Comparison of ENCODE assay signal across 1 cellular context in the genomic region with DNA sequence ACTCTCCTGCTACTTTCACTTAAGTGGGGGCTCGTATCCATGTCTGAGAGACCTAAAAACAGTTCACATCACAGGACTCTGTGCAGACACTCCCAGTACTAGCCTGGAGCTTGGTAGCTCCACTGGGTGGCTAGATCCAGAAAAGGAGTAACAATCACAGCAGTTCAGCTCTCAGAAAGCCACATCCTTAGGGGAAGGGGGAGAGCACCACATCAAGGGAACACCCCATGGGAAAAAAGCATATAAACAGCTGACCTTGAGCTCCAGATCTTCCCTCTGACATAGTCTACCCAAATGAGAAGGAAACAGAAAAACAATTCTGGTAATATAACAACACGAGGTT.
TF ChIP-seq lines count a peak whose summit lies in the region.

No MANE protein-coding gene starts in this region.

TF ChIP-seq in HEK293, 187 proteins besides CTCF, POLR2A, EP300 and RAD21 (continued from another document):
- TF ChIP-seq, protein P1, sequence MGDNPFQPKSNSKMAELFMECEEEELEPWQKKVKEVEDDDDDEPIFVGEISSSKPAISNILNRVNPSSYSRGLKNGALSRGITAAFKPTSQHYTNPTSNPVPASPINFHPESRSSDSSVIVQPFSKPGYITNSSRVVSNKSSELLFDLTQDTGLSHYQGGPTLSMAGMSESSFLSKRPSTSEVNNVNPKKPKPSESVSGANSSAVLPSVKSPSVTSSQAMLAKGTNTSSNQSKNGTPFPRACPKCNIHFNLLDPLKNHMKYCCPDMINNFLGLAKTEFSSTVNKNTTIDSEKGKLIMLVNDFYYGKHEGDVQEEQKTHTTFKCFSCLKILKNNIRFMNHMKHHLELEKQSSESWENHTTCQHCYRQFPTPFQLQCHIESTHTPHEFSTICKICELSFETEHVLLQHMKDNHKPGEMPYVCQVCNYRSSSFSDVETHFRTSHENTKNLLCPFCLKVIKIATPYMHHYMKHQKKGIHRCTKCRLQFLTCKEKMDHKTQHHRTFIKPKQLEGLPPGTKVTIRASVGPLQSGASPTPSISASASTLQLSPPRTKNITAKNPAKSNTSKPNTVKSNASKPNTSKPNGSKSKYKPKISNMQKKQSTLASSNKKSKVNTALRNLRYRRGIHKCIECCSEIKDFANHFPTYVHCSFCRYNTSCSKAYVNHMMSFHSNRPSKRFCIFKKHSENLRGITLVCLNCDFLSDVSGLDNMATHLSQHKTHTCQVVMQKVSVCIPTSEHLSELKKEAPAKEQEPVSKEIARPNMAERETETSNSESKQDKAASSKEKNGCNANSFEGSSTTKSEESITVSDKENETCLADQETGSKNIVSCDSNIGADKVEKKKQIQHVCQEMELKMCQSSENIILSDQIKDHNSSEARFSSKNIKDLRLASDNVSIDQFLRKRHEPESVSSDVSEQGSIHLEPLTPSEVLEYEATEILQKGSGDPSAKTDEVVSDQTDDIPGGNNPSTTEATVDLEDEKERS (tag by site-specific recombination; IDR thresholded peaks at IDR 0.05) = no peak
- TF ChIP-seq ZNF768 (tag by site-specific recombination; IDR thresholded peaks at IDR 0.05) (no peak), ZSCAN16 (tag by site-specific recombination; IDR thresholded peaks at IDR 0.05) (peak; percentile 97), ZNF341 (tag by site-specific recombination; IDR thresholded peaks at IDR 0.05; ENCODE audit: low read depth) (peak; percentile 86), ZNF324 (tag by site-specific recombination; IDR thresholded peaks at IDR 0.05) (no peak), ZNF514 (tag by site-specific recombination; IDR thresholded peaks at IDR 0.05) (no peak), ZNF132 (tag by site-specific recombination; IDR thresholded peaks at IDR 0.05; ENCODE audit: borderline replicate concordance) (no peak)
- TF ChIP-seq, protein P2, sequence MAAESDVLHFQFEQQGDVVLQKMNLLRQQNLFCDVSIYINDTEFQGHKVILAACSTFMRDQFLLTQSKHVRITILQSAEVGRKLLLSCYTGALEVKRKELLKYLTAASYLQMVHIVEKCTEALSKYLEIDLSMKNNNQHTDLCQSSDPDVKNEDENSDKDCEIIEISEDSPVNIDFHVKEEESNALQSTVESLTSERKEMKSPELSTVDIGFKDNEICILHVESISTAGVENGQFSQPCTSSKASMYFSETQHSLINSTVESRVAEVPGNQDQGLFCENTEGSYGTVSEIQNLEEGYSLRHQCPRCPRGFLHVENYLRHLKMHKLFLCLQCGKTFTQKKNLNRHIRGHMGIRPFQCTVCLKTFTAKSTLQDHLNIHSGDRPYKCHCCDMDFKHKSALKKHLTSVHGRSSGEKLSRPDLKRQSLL (tag by site-specific recombination; IDR thresholded peaks at IDR 0.05) = peak; percentile 52; the same call in 1 of the 2 replicates
